In genomic region chr16:19657831-19658230, GRCh38 we compare ENCODE assay signal across 21 cellular contexts.
"Had no signal": no experiment of that assay in that cellular context is flagged by ENCODE, and none has a peak within 500 bp of the region (broad histone marks: within the 10 kb centered on the region; RNA-seq: fewer than 3 reads in every experiment).

No MANE protein-coding gene starts in this region.

- DNase-seq: activated CD4-positive, alpha-beta T cell treated with anti-CD3 and anti-CD28 coated beads for 48 hours; activated CD4-positive, alpha-beta T cell treated with anti-CD3 and anti-CD28 coated beads, Interleukin-2, amount 50 U/mL, for 4 hours; activated CD4-positive, CD25-positive, alpha-beta regulatory T cell treated with anti-CD3 and anti-CD28 coated beads, Interleukin-2, amount 50 U/mL, for 72 hours; activated CD8-positive, alpha-beta memory T cell treated with anti-CD3 and anti-CD28 coated beads, Interleukin-2, amount 50 U/mL, for 48 hours; activated CD8-positive, alpha-beta T cell treated with anti-CD3 and anti-CD28 coated beads, Interleukin-2, amount 10 ng/mL, durations not matched to agents 7 days and 5 days; activated effector memory CD4-positive, alpha-beta T cell treated with Interleukin-2 at 50 U/mL for 16 hours; activated naive CD4-positive, alpha-beta T cell; activated T-cell treated with anti-CD3 and anti-CD28 coated beads, Interleukin-2, amount 50 U/mL, for 1 hour; aorta; caudate nucleus; Kasumi-1; NCI-H1092; NCI-H1417; NCI-H2029 treated with DMSO at 0.1 percent for 48 hours; NCI-H446; PC-3; SHP77; SW 1271 had no signal

- H3K9me3 ChIP-seq: breast epithelium, SJSA1 had no signal

- FAIRE-seq: RCC 7860 had no signal

- H3K4me1 ChIP-seq: breast epithelium, SJSA1 had no signal

- H3K27me3 ChIP-seq: breast epithelium, SJSA1 had no signal

- H3K27ac ChIP-seq: breast epithelium, SJSA1 had no signal

- H3K36me3 ChIP-seq: breast epithelium had no signal

- H3K4me3 ChIP-seq: breast epithelium, SJSA1 had no signal
